1 cellular context compared by ENCODE assay signal in genomic region chr20:32457476-32457986, GRCh38.
TF ChIP-seq lines count a peak whose summit lies in the region.

No MANE protein-coding gene starts in this region.

TF ChIP-seq in H1, 55 proteins besides CTCF, POLR2A, EP300 and RAD21:
- TF ChIP-seq MAX (IDR thresholded peaks at IDR 0.05) (peak; percentile 27; the same call in 1 of the 2 replicates), ASH2L (IDR thresholded peaks at IDR 0.05; ENCODE audit: low read length) (peak; percentile 38), RBBP5 (IDR thresholded peaks at IDR 0.05; ENCODE audit: borderline replicate concordance, low read depth, low read length) (peak; percentile 91; the same call in 1 of the 2 replicates), NANOG (IDR thresholded peaks at IDR 0.05; ENCODE audit: insufficient read depth, low read depth, low read length, poor library complexity, severe bottlenecking) (peak; percentile 31), KDM1A (IDR thresholded peaks at IDR 0.05; ENCODE audit: borderline replicate concordance, low read length) (peak; percentile 85; the same call in 1 of the 2 replicates), SP2 (IDR thresholded peaks at IDR 0.05; ENCODE audit: low read length) (no peak; the same call in 1 of the 2 replicates), SP1 (IDR thresholded peaks at IDR 0.05; ENCODE audit: low read depth, low read length) (peak; percentile 79), CHD2 (IDR thresholded peaks at IDR 0.05; ENCODE audit: low read length) (peak; percentile 74), YY1 (IDR thresholded peaks at IDR 0.05; ENCODE audit: low read depth, low read length) (no peak), POLR2AphosphoS5 (IDR thresholded peaks at IDR 0.05; ENCODE audit: low read depth, low read length) (0 out of 2 replicates have a peak, but pooled peaks have one; percentile 39), CREB1 (IDR thresholded peaks at IDR 0.05) (peak; percentile 46), CEBPB (IDR thresholded peaks at IDR 0.05; ENCODE audit: low read depth, low read length) (no peak)
